Comparison of ENCODE assay signal across 26 cellular contexts in genomic region chr2:132633635-132634034, GRCh38. TPM values are rescaled to one million over a fixed set of nuclear protein-coding genes. Genes with fewer than 3 reads are reported as not detected.
"Had no signal": no experiment of that assay in that cellular context is flagged by ENCODE, and none has a peak within 500 bp of the region (broad histone marks: within the 10 kb centered on the region; RNA-seq: fewer than 3 reads in every experiment).

No MANE protein-coding gene starts in this region.

- H2AFZ ChIP-seq: hepatocyte, parathyroid adenoma had no signal

- H3K4me3 ChIP-seq: heart right ventricle, hepatocyte, left ventricle myocardium inferior, lung, mucosa of descending colon, right atrium auricular region, skin epidermis, stomach, testis, thyroid gland, transverse colon, upper lobe of left lung had no signal

- H3K27ac ChIP-seq: heart right ventricle, left ventricle myocardium inferior, neutrophil, parathyroid adenoma, right atrium auricular region, skin epidermis, stomach, testis, thyroid gland, transverse colon, upper lobe of left lung had no signal

- H3K27ac Mint-ChIP-seq: naive thymus-derived CD4-positive, alpha-beta T cell; natural killer cell treated with Interleukin-12 subunit alpha and Interleukin-12 subunit beta and Interleukin-15 and Interleukin-18, amount 100 ng/mL, for 72 hours; stimulated activated naive B cell treated with anti-CD40 and anti-IgM and Interleukin-4, amounts not matched to agents 10 μg/mL and 1 μg/mL and 100 μg/mL, for 72 hours had no signal

- H3K9me3 ChIP-seq: heart right ventricle, left ventricle myocardium inferior, mucosa of descending colon, neutrophil, right atrium auricular region, stomach, testis, thyroid gland, transverse colon, upper lobe of left lung had no signal

- H3K27me3 Mint-ChIP-seq: natural killer cell treated with Interleukin-12 subunit alpha and Interleukin-12 subunit beta and Interleukin-15 and Interleukin-18, amount 100 ng/mL, for 72 hours had no signal

- H3K36me3 Mint-ChIP-seq: naive thymus-derived CD4-positive, alpha-beta T cell; natural killer cell treated with Interleukin-12 subunit alpha and Interleukin-12 subunit beta and Interleukin-15 and Interleukin-18, amount 100 ng/mL, for 72 hours; stimulated activated naive B cell treated with anti-CD40 and anti-IgM and Interleukin-4, amounts not matched to agents 10 μg/mL and 1 μg/mL and 100 μg/mL, for 72 hours had no signal

- H3K4me1 Mint-ChIP-seq: stimulated activated naive B cell treated with anti-CD40 and anti-IgM and Interleukin-4, amounts not matched to agents 10 μg/mL and 1 μg/mL and 100 μg/mL, for 72 hours had no signal

- H3K27me3 ChIP-seq: hepatocyte, neutrophil, right atrium auricular region, stomach, testis, thyroid gland, transverse colon, upper lobe of left lung had no signal

- ATAC-seq: heart right ventricle; mucosa of descending colon; naive thymus-derived CD4-positive, alpha-beta T cell; natural killer cell treated with Interleukin-12 subunit alpha and Interleukin-12 subunit beta and Interleukin-15 and Interleukin-18, amount 100 ng/mL, for 72 hours; sciatic nerve; stimulated activated naive B cell treated with anti-CD40 and anti-IgM and Interleukin-4, amounts not matched to agents 10 μg/mL and 1 μg/mL and 100 μg/mL, for 72 hours; stimulated activated naive CD8-positive, alpha-beta T cell treated with anti-CD3 and anti-CD28 coated beads, Interleukin-15, Interleukin-2, amounts not matched to agents 100 U/mL and 50 U/mL, for 24 hours had no signal

- H3K9ac ChIP-seq: parathyroid adenoma had no signal

- DNase-seq: heart right ventricle; islet precursor cell; left ventricle myocardium inferior; midbrain; mucosa of descending colon; naive thymus-derived CD4-positive, alpha-beta T cell; occipital lobe; stimulated activated CD4-positive, alpha-beta T cell treated with anti-CD3 and anti-CD28 coated beads, Interleukin-12 subunit alpha, Interleukin-12 subunit beta, amount 100 ng/mL, for 4 hours; stimulated activated CD4-positive, alpha-beta T cell treated with anti-CD3 and anti-CD28 coated beads, Interleukin-15, amount 100 ng/mL, for 24 hours; stimulated activated CD4-positive, alpha-beta T cell treated with anti-CD3 and anti-CD28 coated beads, Interleukin-2, amount 100 ng/mL, for 24 hours; stimulated activated CD4-positive, alpha-beta T cell treated with anti-CD3 and anti-CD28 coated beads, Interleukin-4, amount 100 ng/mL, for 1 hour; stimulated activated naive B cell treated with anti-CD40 and anti-IgM and Interleukin-4, amounts not matched to agents 10 μg/mL and 1 μg/mL and 100 μg/mL, for 72 hours; stimulated activated naive CD8-positive, alpha-beta T cell treated with anti-CD3 and anti-CD28 coated beads, Interleukin-15, Interleukin-2, amounts not matched to agents 100 U/mL and 50 U/mL, for 24 hours; stomach; testis; thyroid gland; transverse colon; upper lobe of left lung had no signal

- H3K79me2 ChIP-seq: parathyroid adenoma had no signal

- H3K4me2 ChIP-seq: hepatocyte had no signal

- H3K4me3 Mint-ChIP-seq: naive thymus-derived CD4-positive, alpha-beta T cell; natural killer cell treated with Interleukin-12 subunit alpha and Interleukin-12 subunit beta and Interleukin-15 and Interleukin-18, amount 100 ng/mL, for 72 hours; stimulated activated naive B cell treated with anti-CD40 and anti-IgM and Interleukin-4, amounts not matched to agents 10 μg/mL and 1 μg/mL and 100 μg/mL, for 72 hours had no signal

- H3K36me3 ChIP-seq: heart right ventricle, left ventricle myocardium inferior, neutrophil, right atrium auricular region, stomach, thyroid gland, transverse colon, upper lobe of left lung had no signal

- H3K4me1 ChIP-seq: parathyroid adenoma, right atrium auricular region, testis, thyroid gland, upper lobe of left lung had no signal

RNA-seq across cellular contexts. Expression of gene LYPD1, which starts 36.4 kb away (rescaled TPM):
- total RNA-seq: left ventricle myocardium inferior; naive thymus-derived CD4-positive, alpha-beta T cell; natural killer cell treated with Interleukin-12 subunit alpha and Interleukin-12 subunit beta and Interleukin-15 and Interleukin-18, amount 100 ng/mL, for 72 hours had no signal
- polyA plus RNA-seq: naive thymus-derived CD4-positive, alpha-beta T cell had no signal
